16 cellular contexts compared by ENCODE assay signal in genomic region chr7:56538541-56539429, GRCh38.
DNase-seq lines count a peak whose midpoint lies in the region; ATAC-seq and TF ChIP-seq lines count a peak whose summit lies in the region.
"Had no signal": no experiment of that assay in that cellular context is flagged by ENCODE, and none has a peak within 500 bp of the region (broad histone marks: within the 10 kb centered on the region; RNA-seq: fewer than 3 reads in every experiment).

No MANE protein-coding gene starts in this region.

- H3K4me3 ChIP-seq in LNCaP clone FGC (ENCODE audit: low read depth, low read length) (peak overlapping the region; percentile 46; the same call in 1 of the 2 replicates), parathyroid adenoma (ENCODE audit: low read depth, low read length) (peak overlapping the region; percentile 31), thoracic aorta (peak overlapping the region; percentile 57), endodermal cell (ENCODE audit: low read length) (no peak overlapping the region)
- H3K4me3 ChIP-seq: BLaER1, HAP-1 had no signal

- H3K9ac ChIP-seq in parathyroid adenoma, result no peak overlapping the region
- H3K9ac ChIP-seq in endodermal cell (ENCODE audit: extremely low read depth, low read length, poor library complexity, severe bottlenecking), result no peak overlapping the region
- H3K9ac ChIP-seq: BLaER1 had no signal

- no peak overlapping the region for H3K4me2 ChIP-seq in parathyroid adenoma (ENCODE audit: low read length)
- H3K4me2 ChIP-seq: BLaER1 had no signal

- no peaks in the 10 kb centered on the region for H3K9me3 ChIP-seq in parathyroid adenoma (ENCODE audit: control insufficient read depth, low read length)
- H3K9me3 ChIP-seq in thoracic aorta, result no peaks in the 10 kb centered on the region
- peaks cover 74% of the 10 kb centered on the region for H3K9me3 ChIP-seq in endodermal cell (ENCODE audit: control insufficient read depth, low read length)

- no peak overlapping the region for H2AFZ ChIP-seq in parathyroid adenoma

- no peaks in the 10 kb centered on the region for H3K4me1 Mint-ChIP-seq in endodermal cell
- H3K4me1 Mint-ChIP-seq: CD8-positive, alpha-beta memory T cell had no signal

- ATAC-seq in thoracic aorta (ENCODE audit: insufficient number of reproducible peaks, low FRiP score, low read depth) (no peak), HG02623 (IDR thresholded peaks at IDR 0.05; ENCODE audit: unreplicated experiment) (no peak)

- TF ChIP-seq CTCF in LNCaP clone FGC (IDR thresholded peaks at IDR 0.05; ENCODE audit: control insufficient read depth, extremely low read depth, insufficient read depth), result no peak
- no peak for TF ChIP-seq CTCF in parathyroid adenoma (IDR thresholded peaks at IDR 0.05)
- TF ChIP-seq CTCF in thoracic aorta (IDR thresholded peaks at IDR 0.05), result no peak
- no peak for TF ChIP-seq CTCF in endodermal cell (conservative IDR thresholded peaks at IDR 0.05)

- no peak overlapping the region for H3K4me3 Mint-ChIP-seq in endodermal cell
- H3K4me3 Mint-ChIP-seq: CD8-positive, alpha-beta memory T cell had no signal

- H3K27me3 ChIP-seq in parathyroid adenoma (ENCODE audit: control insufficient read depth, insufficient read depth, low read length) (no peaks in the 10 kb centered on the region), thoracic aorta (replicated peaks; ENCODE audit: insufficient read depth) (no peaks in the 10 kb centered on the region), endodermal cell (ENCODE audit: control insufficient read depth, insufficient read depth, low read length, poor library complexity, severe bottlenecking) (no peaks in the 10 kb centered on the region)
- H3K27me3 ChIP-seq: BLaER1 had no signal

- H3K27me3 Mint-ChIP-seq in endodermal cell (ENCODE audit: insufficient read depth), result no peaks in the 10 kb centered on the region
- H3K27me3 Mint-ChIP-seq: CD8-positive, alpha-beta memory T cell had no signal

- no peaks in the 10 kb centered on the region for H3K79me2 ChIP-seq in parathyroid adenoma

- H3K4me1 ChIP-seq in parathyroid adenoma (no peaks in the 10 kb centered on the region), thoracic aorta (ENCODE audit: control insufficient read depth in 1 of 2, low read depth in 2 of 2) (no peaks in the 10 kb centered on the region), endodermal cell (ENCODE audit: control insufficient read depth, insufficient read depth, low read length) (no peaks in the 10 kb centered on the region)
- H3K4me1 ChIP-seq: BLaER1, Caco-2, HAP-1 had no signal

- H3K27ac ChIP-seq in parathyroid adenoma, result no peak overlapping the region
- no peak overlapping the region for H3K27ac ChIP-seq in thoracic aorta
- H3K27ac ChIP-seq in endodermal cell (ENCODE audit: low read depth, low read length), result no peak overlapping the region
- H3K27ac ChIP-seq: BLaER1 had no signal

- no peaks in the 10 kb centered on the region for H3K36me3 ChIP-seq in parathyroid adenoma (ENCODE audit: control insufficient read depth, insufficient read depth, low read length)
- H3K36me3 ChIP-seq in thoracic aorta, result no peaks in the 10 kb centered on the region
- no peaks in the 10 kb centered on the region for H3K36me3 ChIP-seq in endodermal cell (ENCODE audit: control insufficient read depth, insufficient read depth, low read length)
- H3K36me3 ChIP-seq: BLaER1, HAP-1 had no signal

- peaks cover 2% of the 10 kb centered on the region for H3K36me3 Mint-ChIP-seq in endodermal cell (ENCODE audit: low read depth)
- H3K36me3 Mint-ChIP-seq: CD8-positive, alpha-beta memory T cell had no signal

- DNase-seq in NCI-H748 (lab: John Stamatoyannopoulos, UW; ENCODE audit: unreplicated experiment) (peak; percentile 35), NCI-H748 treated with DMSO at 0.1 percent for 48 hours (lab: John Stamatoyannopoulos, UW) (no peak), LNCaP clone FGC (ENCODE audit: low read depth) (no peak), thoracic aorta (ENCODE audit: low spot score) (no peak), endodermal cell (no peak), hypothalamus (lab: John Stamatoyannopoulos, UW) (no peak)
- DNase-seq: 8988T; AML-193; Caco-2; CD8-positive, alpha-beta memory T cell; DND-41; GDM1 had no signal

- H3K27ac Mint-ChIP-seq in endodermal cell, result no peak overlapping the region
- H3K27ac Mint-ChIP-seq: CD8-positive, alpha-beta memory T cell had no signal

- H3K9me3 Mint-ChIP-seq in endodermal cell, result peaks cover 96% of the 10 kb centered on the region

- WGBS in endodermal cell (ENCODE audit: insufficient coverage in 1 of 2, insufficient read length in 1 of 2), 2 experiments, result 91 to 92% methylated on average over 14 to 37 of the region's 37 CpGs
